Comparison of ENCODE assay signal across 34 cellular contexts in the genomic region with DNA sequence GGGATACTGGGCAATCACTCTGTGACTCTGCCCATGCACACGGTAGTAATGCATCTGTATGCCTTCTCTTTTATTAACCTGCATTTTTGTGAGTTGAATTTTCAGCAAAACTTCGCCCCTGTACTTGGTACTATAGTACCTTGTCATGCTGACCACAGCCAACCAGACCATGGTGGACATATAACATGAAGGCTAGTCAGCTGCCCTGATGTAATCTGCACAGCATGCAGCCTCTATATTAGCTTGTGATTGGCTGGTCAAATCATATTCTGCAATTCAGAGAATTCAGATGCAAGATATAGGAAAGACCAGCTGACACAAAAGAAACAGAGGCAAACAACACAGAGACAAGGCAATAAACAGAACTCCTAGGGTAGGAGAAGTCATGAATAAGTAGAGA.
"Had no signal": no experiment of that assay in that cellular context is flagged by ENCODE, and none has a peak within 500 bp of the region (broad histone marks: within the 10 kb centered on the region; RNA-seq: fewer than 3 reads in every experiment).

No MANE protein-coding gene starts in this region.

- H3K9me3 ChIP-seq: adrenal gland, body of pancreas had no signal

- FAIRE-seq: astrocyte, bronchial epithelial cell, TTC549 had no signal

- DNase-seq: activated B cell treated with CpG ODN at 0.5 μM for 24 hours; activated CD4-positive, alpha-beta memory T cell treated with anti-CD3 and anti-CD28 coated beads for 36 hours; activated CD4-positive, alpha-beta T cell treated with anti-CD3 and anti-CD28 coated beads for 4 hours; activated CD4-positive, alpha-beta T cell treated with anti-CD3 and anti-CD28 coated beads, Interleukin-2, amount 10 ng/mL, durations not matched to agents 24 days and 14 days; activated CD4-positive, alpha-beta T cell treated with anti-CD3 and anti-CD28 coated beads, Interleukin-2, amount 50 U/mL, for 1 hour; activated CD4-positive, alpha-beta T cell treated with anti-CD3 and anti-CD28 coated beads, Interleukin-2, amount 50 U/mL, for 4 hours; activated CD4-positive, CD25-positive, alpha-beta regulatory T cell treated with anti-CD3 and anti-CD28 coated beads, Interleukin-2, amount 50 U/mL, for 72 hours; activated CD8-positive, alpha-beta memory T cell treated with anti-CD3 and anti-CD28 coated beads, Interleukin-2, amount 50 U/mL, for 4 hours; activated CD8-positive, alpha-beta T cell treated with anti-CD3 and anti-CD28 coated beads for 36 hours; activated effector memory CD4-positive, alpha-beta T cell treated with anti-CD3 and anti-CD28 coated beads, Interleukin-2, amount 50 U/mL, for 16 hours; activated gamma-delta T cell treated with Interleukin-2 at 50 U/mL for 16 hours; activated naive CD4-positive, alpha-beta T cell; activated naive CD4-positive, alpha-beta T cell treated with anti-CD3 and anti-CD28 coated beads for 36 hours; activated naive CD4-positive, alpha-beta T cell treated with anti-CD3 and anti-CD28 coated beads, Interleukin-2, amount 50 U/mL, for 16 hours; activated naive CD8-positive, alpha-beta T cell treated with anti-CD3 and anti-CD28 coated beads for 36 hours; activated T-cell treated with anti-CD3 and anti-CD28 coated beads for 4 hours; activated T-cell treated with anti-CD3 and anti-CD28 coated beads, Interleukin-2, amount 50 U/mL, for 1 hour; activated T-cell treated with anti-CD3 and anti-CD28 coated beads, Interleukin-2, amount 50 U/mL, for 4 hours; activated T-cell treated with anti-CD3 and anti-CD28 coated beads, Interleukin-2, amount 50 U/mL, for 72 hours; adrenal gland; amniotic stem cell; aorta; body of pancreas; central memory CD4-positive, alpha-beta T cell; T-helper 1 cell; T-helper 2 cell; T-helper 9 cell had no signal

- ATAC-seq: activated CD8-positive, alpha-beta T cell treated with anti-CD3 and anti-CD28 coated beads for 36 hours; activated naive CD4-positive, alpha-beta T cell treated with anti-CD3 and anti-CD28 coated beads, Interleukin-2, amount 50 U/mL, for 72 hours; activated T-cell treated with anti-CD3 and anti-CD28 coated beads, Interleukin-2, amount 50 U/mL, for 4 hours; activated T-cell treated with anti-CD3 and anti-CD28 coated beads, Interleukin-2, amount 50 U/mL, for 72 hours; activated T-helper 17 cell treated with anti-CD3 and anti-CD28 coated beads, Interleukin-2, amount 50 U/mL, for 72 hours; body of pancreas had no signal

- H3K4me1 ChIP-seq: adrenal gland, body of pancreas had no signal

- H3K27ac ChIP-seq: adrenal gland, body of pancreas, cardiac muscle cell, VCaP had no signal

- H3K27me3 ChIP-seq: adrenal gland, body of pancreas, cardiac muscle cell had no signal

- H3K36me3 ChIP-seq: adrenal gland, cardiac muscle cell had no signal

- H3K4me3 ChIP-seq: adrenal gland, body of pancreas, cardiac muscle cell had no signal
